Comparison of ENCODE assay signal across 8 cellular contexts in the genomic region with DNA sequence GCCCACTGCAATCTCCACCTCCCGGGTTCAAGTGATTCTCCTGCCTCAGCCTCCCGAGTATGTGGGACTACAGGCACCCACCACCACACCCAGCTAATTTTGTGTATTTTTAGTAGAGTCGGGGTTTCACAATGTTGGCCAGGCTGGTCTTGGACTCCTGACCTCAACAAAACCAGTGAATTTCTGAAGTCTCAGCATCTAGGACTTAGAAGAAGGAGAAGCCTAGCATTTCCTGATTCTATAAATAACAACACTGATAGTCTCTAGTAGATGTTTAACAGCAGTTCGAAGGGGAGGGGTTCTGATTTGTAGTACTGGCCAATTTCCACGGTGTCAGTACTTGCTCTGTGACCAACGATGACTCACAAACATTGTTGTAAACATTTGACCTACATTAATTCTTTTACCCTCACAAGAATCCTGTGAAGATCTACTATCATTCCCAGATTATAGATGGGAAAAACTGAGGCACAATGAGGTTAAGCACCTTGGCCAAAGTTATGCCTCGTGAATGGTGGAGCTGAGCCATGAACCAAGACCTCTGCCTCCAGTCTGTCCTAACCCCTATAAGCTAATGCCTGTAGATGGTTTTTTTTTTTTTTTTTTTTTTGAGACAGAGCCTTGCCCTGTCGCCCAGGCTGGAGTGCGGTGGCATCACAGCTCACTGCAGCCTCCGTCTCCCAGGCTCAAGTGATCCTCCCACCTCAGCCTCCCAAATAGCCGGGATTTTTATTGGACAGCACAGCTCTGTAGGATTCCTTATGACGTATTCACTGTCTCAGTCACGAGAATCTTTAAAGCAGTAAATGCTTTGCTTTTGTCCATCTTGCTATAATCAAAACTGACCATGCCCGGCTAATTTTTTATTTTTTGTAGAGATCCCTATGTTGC. TPM values are rescaled to one million over a fixed set of nuclear protein-coding genes. Genes with fewer than 3 reads are reported as not detected.
A peak's percentile ranks its signal among the peaks of the same experiment; 100 is the strongest.
DNase-seq lines count a peak whose midpoint lies in the region; ATAC-seq and TF ChIP-seq lines count a peak whose summit lies in the region.

No MANE protein-coding gene starts in this region.

- peak in 1 of 2 donors; percentile 15 for TF ChIP-seq RAD21 in liver (IDR thresholded peaks at IDR 0.05)

- ATAC-seq in body of pancreas: peak; percentile 76
- ATAC-seq in HG03039 (IDR thresholded peaks at IDR 0.05; ENCODE audit: unreplicated experiment): no peak
- ATAC-seq in WTC11: no peak

- 27 to 33% methylated on average over 14 of the region's 14 CpGs for WGBS in body of pancreas, 2 donors
- 47% methylated on average over 14 of the region's 14 CpGs for WGBS in liver

- no peaks in the 10 kb centered on the region for H3K9me3 Mint-ChIP-seq in WTC11

- peak; percentile 54 for DNase-seq in Ammon's horn (ENCODE audit: low spot score)
- peak; percentile 72 for DNase-seq in MM.1S
- peak; percentile 59 to 91 (median 80) for DNase-seq in body of pancreas
- no peak for DNase-seq in NCI-H69 (lab: John Stamatoyannopoulos, UW)
- DNase-seq in WTC11 (ENCODE audit: low spot score): no peak
- no peak for DNase-seq in GM19240 (ENCODE audit: insufficient read length, low spot score)

- H3K36me3 Mint-ChIP-seq in WTC11: no peaks in the 10 kb centered on the region

- H3K27ac ChIP-seq in MM.1S (ENCODE audit: low read length) (peak overlapping the region; percentile 68; the same call in 1 of the 2 replicates), body of pancreas (peak overlapping the region; percentile 71 to 91 (median 88)), liver (ENCODE audit: low read depth in 1 of 2, low read length in 2 of 2) (peak overlapping the region; percentile 87 to 98)

- H3K9me2 ChIP-seq in MM.1S (replicated peaks; ENCODE audit: insufficient read depth, low read length): no peaks in the 10 kb centered on the region

- no peaks in the 10 kb centered on the region for H3K27me3 ChIP-seq in MM.1S (replicated peaks; ENCODE audit: insufficient read depth, low read length)
- H3K27me3 ChIP-seq in body of pancreas: no peaks in the 10 kb centered on the region
- H3K27me3 ChIP-seq in liver (ENCODE audit: control insufficient read depth in 4 of 4, insufficient read depth in 4 of 4, low read length in 3 of 4): no peaks in the 10 kb centered on the region

- H2AFZ ChIP-seq in MM.1S (ENCODE audit: low read length): no peak overlapping the region

- peak overlapping the region; percentile 41; the same call in 1 of the 2 replicates for H3K4me2 ChIP-seq in MM.1S (ENCODE audit: low read depth, low read length)

- H3K4me1 ChIP-seq in MM.1S (ENCODE audit: low read length) (peaks cover 9% of the 10 kb centered on the region), body of pancreas (peaks cover 87% of the 10 kb centered on the region), liver (ENCODE audit: control insufficient read depth in 4 of 4, insufficient read depth in 4 of 4, low read length in 3 of 4) (peaks cover 5 to 31% (median 18%) of the 10 kb centered on the region in 4 donors)

- H4K20me1 ChIP-seq in MM.1S (ENCODE audit: insufficient read depth, low read length): no peaks in the 10 kb centered on the region

- no peaks in the 10 kb centered on the region for H3K9me3 ChIP-seq in MM.1S (replicated peaks; ENCODE audit: insufficient read depth, low read length)
- H3K9me3 ChIP-seq in body of pancreas: no peaks in the 10 kb centered on the region
- H3K9me3 ChIP-seq in liver (ENCODE audit: control insufficient read depth in 4 of 4, low read length in 3 of 4): no peaks in the 10 kb centered on the region

- H3K36me3 ChIP-seq in MM.1S (replicated peaks; ENCODE audit: insufficient read depth, low read length): no peaks in the 10 kb centered on the region
- no peaks in the 10 kb centered on the region for H3K36me3 ChIP-seq in body of pancreas (replicated peaks in 1 of 2; ENCODE audit: insufficient read depth in 1 of 2, low read depth in 2 of 2)
- H3K36me3 ChIP-seq in liver (ENCODE audit: control insufficient read depth in 4 of 4, insufficient read depth in 3 of 4, low read depth in 1 of 4, low read length in 3 of 4): peaks cover 0 to 4% (median 0%) of the 10 kb centered on the region in 4 donors

- no peaks in the 10 kb centered on the region for H3K27me3 Mint-ChIP-seq in WTC11 (ENCODE audit: low read depth)

- peaks cover 6% of the 10 kb centered on the region for H3K4me1 Mint-ChIP-seq in WTC11

- H3K27ac Mint-ChIP-seq in WTC11: no peak overlapping the region

- H3K9ac ChIP-seq in MM.1S (ENCODE audit: low read length) (no peak overlapping the region; the same call in 1 of the 2 replicates), liver (ENCODE audit: low read depth in 1 of 2, low read length in 2 of 2) (peak overlapping the region in 1 of 2 donors; percentile 88)

- H3K4me3 Mint-ChIP-seq in WTC11: no peak overlapping the region

- peaks cover 27% of the 10 kb centered on the region for H3K79me2 ChIP-seq in MM.1S (ENCODE audit: low read length)

- CTCF ChIA-PET in WTC11 (lab: Charles Lee): interaction anchor here (0.6 to 0.7 kb wide), 2 partner anchors 15 to 19 kb away, joined by 3 to 5 read pairs; no protein-coding TSS in a partner anchor

- TF ChIP-seq POLR2A in body of pancreas (IDR thresholded peaks at IDR 0.05): no peak

- intact Hi-C loops in body of pancreas (cut with DNase I): no loop called here

- H3F3A ChIP-seq in MM.1S (ENCODE audit: insufficient read depth, low read length): peaks cover 9% of the 10 kb centered on the region

- TF ChIP-seq CTCF in MM.1S (IDR thresholded peaks at IDR 0.05; ENCODE audit: low read length) (no peak), body of pancreas (IDR thresholded peaks at IDR 0.05) (no peak), liver (IDR thresholded peaks at IDR 0.05; ENCODE audit: low read depth, low read length, missing input control) (no peak), WTC11 (IDR thresholded peaks at IDR 0.05) (no peak)

- H3K4me3 ChIP-seq in MM.1S (ENCODE audit: low read length) (no peak overlapping the region), body of pancreas (no peak overlapping the region), liver (ENCODE audit: low read depth in 1 of 3, low read length in 3 of 3) (no peak overlapping the region)

- POLR2A ChIA-PET in WTC11 (lab: Charles Lee): no interaction called here

TF ChIP-seq in liver, 16 proteins besides CTCF, POLR2A, EP300 and RAD21 (continues in another document):
- TF ChIP-seq, protein P1, sequence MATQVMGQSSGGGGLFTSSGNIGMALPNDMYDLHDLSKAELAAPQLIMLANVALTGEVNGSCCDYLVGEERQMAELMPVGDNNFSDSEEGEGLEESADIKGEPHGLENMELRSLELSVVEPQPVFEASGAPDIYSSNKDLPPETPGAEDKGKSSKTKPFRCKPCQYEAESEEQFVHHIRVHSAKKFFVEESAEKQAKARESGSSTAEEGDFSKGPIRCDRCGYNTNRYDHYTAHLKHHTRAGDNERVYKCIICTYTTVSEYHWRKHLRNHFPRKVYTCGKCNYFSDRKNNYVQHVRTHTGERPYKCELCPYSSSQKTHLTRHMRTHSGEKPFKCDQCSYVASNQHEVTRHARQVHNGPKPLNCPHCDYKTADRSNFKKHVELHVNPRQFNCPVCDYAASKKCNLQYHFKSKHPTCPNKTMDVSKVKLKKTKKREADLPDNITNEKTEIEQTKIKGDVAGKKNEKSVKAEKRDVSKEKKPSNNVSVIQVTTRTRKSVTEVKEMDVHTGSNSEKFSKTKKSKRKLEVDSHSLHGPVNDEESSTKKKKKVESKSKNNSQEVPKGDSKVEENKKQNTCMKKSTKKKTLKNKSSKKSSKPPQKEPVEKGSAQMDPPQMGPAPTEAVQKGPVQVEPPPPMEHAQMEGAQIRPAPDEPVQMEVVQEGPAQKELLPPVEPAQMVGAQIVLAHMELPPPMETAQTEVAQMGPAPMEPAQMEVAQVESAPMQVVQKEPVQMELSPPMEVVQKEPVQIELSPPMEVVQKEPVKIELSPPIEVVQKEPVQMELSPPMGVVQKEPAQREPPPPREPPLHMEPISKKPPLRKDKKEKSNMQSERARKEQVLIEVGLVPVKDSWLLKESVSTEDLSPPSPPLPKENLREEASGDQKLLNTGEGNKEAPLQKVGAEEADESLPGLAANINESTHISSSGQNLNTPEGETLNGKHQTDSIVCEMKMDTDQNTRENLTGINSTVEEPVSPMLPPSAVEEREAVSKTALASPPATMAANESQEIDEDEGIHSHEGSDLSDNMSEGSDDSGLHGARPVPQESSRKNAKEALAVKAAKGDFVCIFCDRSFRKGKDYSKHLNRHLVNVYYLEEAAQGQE (IDR thresholded peaks at IDR 0.05): peak; percentile 54
- peak; percentile 39 for TF ChIP-seq YY1 (IDR thresholded peaks at IDR 0.05)

TF ChIP-seq in WTC11, 78 proteins besides CTCF, POLR2A, EP300 and RAD21:
- TF ChIP-seq MXD4 (CRISPR knock-in tag; IDR thresholded peaks at IDR 0.05; ENCODE audit: borderline replicate concordance): no peak
- TF ChIP-seq, protein P2, sequence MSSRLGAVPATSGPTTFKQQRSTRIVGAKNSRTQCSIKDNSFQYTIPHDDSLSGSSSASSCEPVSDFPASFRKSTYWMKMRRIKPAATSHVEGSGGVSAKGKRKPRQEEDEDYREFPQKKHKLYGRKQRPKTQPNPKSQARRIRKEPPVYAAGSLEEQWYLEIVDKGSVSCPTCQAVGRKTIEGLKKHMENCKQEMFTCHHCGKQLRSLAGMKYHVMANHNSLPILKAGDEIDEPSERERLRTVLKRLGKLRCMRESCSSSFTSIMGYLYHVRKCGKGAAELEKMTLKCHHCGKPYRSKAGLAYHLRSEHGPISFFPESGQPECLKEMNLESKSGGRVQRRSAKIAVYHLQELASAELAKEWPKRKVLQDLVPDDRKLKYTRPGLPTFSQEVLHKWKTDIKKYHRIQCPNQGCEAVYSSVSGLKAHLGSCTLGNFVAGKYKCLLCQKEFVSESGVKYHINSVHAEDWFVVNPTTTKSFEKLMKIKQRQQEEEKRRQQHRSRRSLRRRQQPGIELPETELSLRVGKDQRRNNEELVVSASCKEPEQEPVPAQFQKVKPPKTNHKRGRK (CRISPR knock-in tag; IDR thresholded peaks at IDR 0.05; ENCODE audit: borderline replicate concordance): no peak
- TF ChIP-seq, protein P3, sequence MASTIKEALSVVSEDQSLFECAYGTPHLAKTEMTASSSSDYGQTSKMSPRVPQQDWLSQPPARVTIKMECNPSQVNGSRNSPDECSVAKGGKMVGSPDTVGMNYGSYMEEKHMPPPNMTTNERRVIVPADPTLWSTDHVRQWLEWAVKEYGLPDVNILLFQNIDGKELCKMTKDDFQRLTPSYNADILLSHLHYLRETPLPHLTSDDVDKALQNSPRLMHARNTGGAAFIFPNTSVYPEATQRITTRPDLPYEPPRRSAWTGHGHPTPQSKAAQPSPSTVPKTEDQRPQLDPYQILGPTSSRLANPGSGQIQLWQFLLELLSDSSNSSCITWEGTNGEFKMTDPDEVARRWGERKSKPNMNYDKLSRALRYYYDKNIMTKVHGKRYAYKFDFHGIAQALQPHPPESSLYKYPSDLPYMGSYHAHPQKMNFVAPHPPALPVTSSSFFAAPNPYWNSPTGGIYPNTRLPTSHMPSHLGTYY (CRISPR knock-in tag; IDR thresholded peaks at IDR 0.05): no peak

RNA-seq across cellular contexts. Expression of a gene that starts 5.2 kb away (rescaled TPM):
- total RNA-seq in body of pancreas (10 to 100 TPM; 50.1 to 58.1 TPM), liver (10 to 100 TPM; 27.0 to 32.1 TPM), WTC11 (2021) (13.9 to 14.6 TPM (median 14.3 TPM) in 3 replicates)
- 10 to 100 TPM; 16.5 TPM for polyA plus RNA-seq in liver

Comparison
In these comparisons a context has a peak if more than half of its experiments do, and no peak if none do; other contexts are left out.
1. DNase-seq: peak in Ammon's horn (single experiment), MM.1S (single experiment) and body of pancreas (4 of 4); none in NCI-H69 (single experiment), WTC11 (single experiment) and GM19240 (single experiment).
2. Peak in every context shown above with its lines, with median percentiles within 50 percentile points of each other: H3K27ac ChIP-seq.